Comparison of ENCODE assay signal across 12 cellular contexts in genomic region chr1:235246022-235246948, GRCh38.
DNase-seq lines count a peak whose midpoint lies in the region; ATAC-seq and TF ChIP-seq lines count a peak whose summit lies in the region.
"Had no signal": no experiment of that assay in that cellular context is flagged by ENCODE, and none has a peak within 500 bp of the region (broad histone marks: within the 10 kb centered on the region; RNA-seq: fewer than 3 reads in every experiment).

No MANE protein-coding gene starts in this region.

- WGBS in suprapubic skin, result 81% methylated on average over 2 of the region's 2 CpGs

- DNase-seq in DND-41 (no peak), Panc1 (ENCODE audit: low read depth, low spot score) (no peak), fibroblast of pulmonary artery (ENCODE audit: low read depth) (peak; percentile 13), suprapubic skin (ENCODE audit: low spot score in 2 of 2) (no peak), KG1 (lab: John Stamatoyannopoulos, UW) (no peak)
- DNase-seq in stimulated activated CD4-positive, alpha-beta T cell treated with anti-CD3 and anti-CD28 coated beads, Interleukin-4, amount 100 ng/mL, for 4 hours, result no peak
- DNase-seq: activated CD8-positive, alpha-beta memory T cell treated with anti-CD3 and anti-CD28 coated beads for 24 hours; DMS79 treated with DMSO at 0.1 percent for 48 hours; gastrocnemius medialis; mesendoderm; sigmoid colon had no signal

- peak overlapping the region; percentile 95 for H3K27ac ChIP-seq in DND-41 (ENCODE audit: low read length)
- 0 out of 2 replicates have a peak overlapping the region, but pooled peaks have one; percentile 19 for H3K27ac ChIP-seq in Panc1 (ENCODE audit: low read length)
- H3K27ac ChIP-seq in suprapubic skin, result no peak overlapping the region
- H3K27ac ChIP-seq: gastrocnemius medialis, sigmoid colon had no signal

- POLR2A ChIA-PET in Panc1 (lab: Charles Lee), result interaction anchor here (0.8 kb wide), 1 partner anchor 81 kb away, joined by 4 read pairs; the partner anchor contains the start of gene ARID4B

- H3K79me2 ChIP-seq in DND-41 (ENCODE audit: insufficient read depth, low read length), result peaks cover 52% of the 10 kb centered on the region

- ATAC-seq in DND-41 (ENCODE audit: insufficient read depth, low read depth), result no peak
- peak; percentile 46 for ATAC-seq in GM18907 (IDR thresholded peaks at IDR 0.05; ENCODE audit: unreplicated experiment)
- no peak for ATAC-seq in Panc1
- ATAC-seq: gastrocnemius medialis had no signal

- TF ChIP-seq EP300 in suprapubic skin (IDR thresholded peaks at IDR 0.05), result no peak

- H3K4me3 ChIP-seq in DND-41 (ENCODE audit: low read depth in 1 of 2, low read length in 2 of 2), result peak overlapping the region in 1 of 2 experiments; percentile 36; a peak in 2 of 4 replicates
- no peak overlapping the region for H3K4me3 ChIP-seq in Panc1 (ENCODE audit: low read depth in 2 of 2, low read length in 2 of 2)
- no peak overlapping the region for H3K4me3 ChIP-seq in fibroblast of pulmonary artery (replicated peaks; ENCODE audit: low read depth, low read length)
- no peak overlapping the region for H3K4me3 ChIP-seq in suprapubic skin
- H3K4me3 ChIP-seq: gastrocnemius medialis, sigmoid colon had no signal

- H3K36me3 ChIP-seq in DND-41 (ENCODE audit: insufficient read depth, low read length) (peaks cover 29% of the 10 kb centered on the region), Panc1 (ENCODE audit: control insufficient read depth, insufficient read depth, low read length) (peaks cover 29% of the 10 kb centered on the region), suprapubic skin (peaks cover 19% of the 10 kb centered on the region)

- peak overlapping the region; percentile 58 for H3K4me2 ChIP-seq in DND-41 (ENCODE audit: insufficient read depth, low read length)

- intact Hi-C loops in Panc1 (cut with micrococcal nuclease; ENCODE audit: unreplicated experiment), result no loop called here

- H4K20me1 ChIP-seq in DND-41 (ENCODE audit: insufficient read depth, low read length), result no peaks in the 10 kb centered on the region

- in situ Hi-C loops in Panc1 (cut with HindIII; ENCODE audit: low pct_unique_long_range_greater_than_20kb, low sequenced_read_pairs), result no loop called here

- CTCF ChIA-PET in Panc1 (lab: Charles Lee), result no interaction called here

- H3K9ac ChIP-seq in DND-41 (ENCODE audit: low read depth, low read length), result peak overlapping the region; percentile 41

- H3K27me3 ChIP-seq in DND-41 (ENCODE audit: insufficient read depth, low read length, poor library complexity) (no peaks in the 10 kb centered on the region), Panc1 (ENCODE audit: control insufficient read depth, insufficient read depth, low read length) (no peaks in the 10 kb centered on the region), suprapubic skin (no peaks in the 10 kb centered on the region)
- H3K27me3 ChIP-seq: gastrocnemius medialis, sigmoid colon had no signal

- TF ChIP-seq POLR2A in suprapubic skin (IDR thresholded peaks at IDR 0.05), result no peak

- BruUV-seq in Panc1 (replicated peaks; lab: Mats Ljungman, UMichigan), result no TSS peak

- H2AFZ ChIP-seq in DND-41 (ENCODE audit: low read depth, low read length), result no peak overlapping the region

- H3K9me3 ChIP-seq in DND-41 (ENCODE audit: insufficient read depth, low read length, severe bottlenecking) (no peaks in the 10 kb centered on the region), Panc1 (ENCODE audit: control insufficient read depth, insufficient read depth, low read depth, low read length) (no peaks in the 10 kb centered on the region), suprapubic skin (no peaks in the 10 kb centered on the region)
- H3K9me3 ChIP-seq: gastrocnemius medialis, sigmoid colon had no signal

- no peak for TF ChIP-seq CTCF in DND-41 (IDR thresholded peaks at IDR 0.05; ENCODE audit: borderline replicate concordance, extremely low read depth, low read length, poor library complexity, severe bottlenecking)
- TF ChIP-seq CTCF in Panc1 (IDR thresholded peaks at IDR 0.05), result no peak
- TF ChIP-seq CTCF in fibroblast of pulmonary artery (IDR thresholded peaks at IDR 0.05; ENCODE audit: low read length, missing control alignments), result no peak
- no peak for TF ChIP-seq CTCF in suprapubic skin (IDR thresholded peaks at IDR 0.05)

- H3K4me1 ChIP-seq in DND-41 (ENCODE audit: insufficient read depth, low read length), result peaks cover 43% of the 10 kb centered on the region
- peaks cover 9% of the 10 kb centered on the region for H3K4me1 ChIP-seq in Panc1 (ENCODE audit: control insufficient read depth, insufficient read depth, low read length)
- H3K4me1 ChIP-seq in suprapubic skin, result peaks cover 9% of the 10 kb centered on the region
- H3K4me1 ChIP-seq: gastrocnemius medialis, sigmoid colon had no signal
